In genomic region chr3:112111785-112112402, GRCh38 we compare ENCODE assay signal across 1 cellular context.
TF ChIP-seq lines count a peak whose summit lies in the region.

No MANE protein-coding gene starts in this region.

TF ChIP-seq in GM12878, 131 proteins besides CTCF, POLR2A, EP300 and RAD21 (continued from another document and continues in another):
- TF ChIP-seq PKNOX1 (IDR thresholded peaks at IDR 0.05) (no peak), ZBED1 (IDR thresholded peaks at IDR 0.05; ENCODE audit: borderline replicate concordance) (no peak), BHLHE40 (IDR thresholded peaks at IDR 0.05; ENCODE audit: borderline replicate concordance in 1 of 2, low read depth in 2 of 2, low read length in 1 of 2) (peak in 1 of 2 experiments; percentile 16; a peak in 1 of 4 replicates), POU2F2 (IDR thresholded peaks at IDR 0.05; ENCODE audit: borderline replicate concordance, low read depth, low read length) (0 out of 3 replicates have a peak, but pooled peaks have one; percentile 55), MEF2B (IDR thresholded peaks at IDR 0.05; ENCODE audit: partially characterized antibody, poor library complexity, severe bottlenecking) (peak; percentile 46), SIX5 (IDR thresholded peaks at IDR 0.05; ENCODE audit: low read depth, low read length, severe bottlenecking) (no peak), BACH1 (IDR thresholded peaks at IDR 0.05; ENCODE audit: borderline replicate concordance) (0 out of 2 replicates have a peak, but pooled peaks have one; percentile 13), YY1 (IDR thresholded peaks at IDR 0.05; ENCODE audit: low read depth, low read length) (peak; percentile 86), ZBTB11 (CRISPR knock-in tag; IDR thresholded peaks at IDR 0.05) (no peak), STAT1 (conservative IDR thresholded peaks at IDR 0.05) (no peak), TCF3 (IDR thresholded peaks at IDR 0.05; ENCODE audit: borderline replicate concordance, insufficient read depth, low read depth, low read length) (no peak), FOXM1 (IDR thresholded peaks at IDR 0.05; ENCODE audit: low read depth, low read length) (peak; percentile 45; the same call in 1 of the 2 replicates), ATF3 (IDR thresholded peaks at IDR 0.05; ENCODE audit: borderline replicate concordance, extremely low read depth, low read depth, low read length) (no peak), IKZF1 (conservative IDR thresholded peaks at IDR 0.05) (peak; percentile 27; the same call in 1 of the 2 replicates), CBX5 (IDR thresholded peaks at IDR 0.05; ENCODE audit: low read depth) (peak; percentile 89), RUNX3 (IDR thresholded peaks at IDR 0.05; ENCODE audit: low read length) (peak; percentile 65), RELA (IDR thresholded peaks at IDR 0.05; ENCODE audit: borderline replicate concordance, partially characterized antibody) (peak; percentile 51), MXI1 (IDR thresholded peaks at IDR 0.05; ENCODE audit: low read depth, low read length) (no peak), ZNF592 (IDR thresholded peaks at IDR 0.05) (peak; percentile 70), MTA3 (IDR thresholded peaks at IDR 0.05; ENCODE audit: borderline replicate concordance, low read length) (peak; percentile 54; the same call in 1 of the 2 replicates), BCLAF1 (IDR thresholded peaks at IDR 0.05) (no peak), ZNF687 (IDR thresholded peaks at IDR 0.05) (peak; percentile 69; the same call in 1 of the 2 replicates), RELB (IDR thresholded peaks at IDR 0.05; ENCODE audit: low read depth) (0 out of 2 replicates have a peak, but pooled peaks have one; percentile 28), CREB1 (IDR thresholded peaks at IDR 0.05; ENCODE audit: low read depth) (0 out of 2 replicates have a peak, but pooled peaks have one; percentile 11), WRNIP1 (IDR thresholded peaks at IDR 0.05; ENCODE audit: borderline replicate concordance, low read depth, low read length) (0 out of 2 replicates have a peak, but pooled peaks have one; percentile 82), SMARCA5 (IDR thresholded peaks at IDR 0.05) (peak; percentile 67; the same call in 1 of the 2 replicates), BCL3 (IDR thresholded peaks at IDR 0.05; ENCODE audit: borderline replicate concordance, insufficient read depth, low read depth, low read length, poor library complexity, severe bottlenecking) (peak; percentile 29), MEF2A (IDR thresholded peaks at IDR 0.05; ENCODE audit: insufficient read depth, low read depth, low read length) (0 out of 2 replicates have a peak, but pooled peaks have one; percentile 33)
